Comparison of ENCODE assay signal across 17 cellular contexts in genomic region chr17:17105976-17106375, GRCh38.
DNase-seq lines count a peak whose midpoint lies in the region; ATAC-seq and TF ChIP-seq lines count a peak whose summit lies in the region.
"Had no signal": no experiment of that assay in that cellular context is flagged by ENCODE, and none has a peak within 500 bp of the region (broad histone marks: within the 10 kb centered on the region; RNA-seq: fewer than 3 reads in every experiment).

No MANE protein-coding gene starts in this region.

- H3K9me3 ChIP-seq in heart right ventricle (no peaks in the 10 kb centered on the region), fibroblast of lung (ENCODE audit: control insufficient read depth, insufficient read depth, low read depth, low read length) (no peaks in the 10 kb centered on the region), osteoblast (ENCODE audit: low read depth, low read length) (no peaks in the 10 kb centered on the region), vagina (no peaks in the 10 kb centered on the region)
- H3K9me3 ChIP-seq: A549 had no signal

- peaks cover 74% of the 10 kb centered on the region for H3K79me2 ChIP-seq in fibroblast of lung (ENCODE audit: control insufficient read depth, insufficient read depth, low read length)
- H3K79me2 ChIP-seq in osteoblast (ENCODE audit: insufficient read depth, low read length), result peaks cover 96% of the 10 kb centered on the region

- no peak overlapping the region for H3K4me3 Mint-ChIP-seq in activated CD8-positive, alpha-beta memory T cell treated with anti-CD3 and anti-CD28 coated beads, Interleukin-2, amount 10 ng/mL, durations not matched to agents 7 days and 5 days
- H3K4me3 Mint-ChIP-seq: activated naive CD8-positive, alpha-beta T cell treated with anti-CD3 and anti-CD28 coated beads for 36 hours had no signal

- no peak overlapping the region for H3K9ac ChIP-seq in fibroblast of lung (ENCODE audit: insufficient read depth, low read length)

- H3K4me2 ChIP-seq in fibroblast of lung (ENCODE audit: extremely low read depth, insufficient read depth, low read length), result no peak overlapping the region
- H3K4me2 ChIP-seq in osteoblast (ENCODE audit: insufficient read depth, low read length), result no peak overlapping the region
- H3K4me2 ChIP-seq: A549 had no signal

- DNase-seq in heart right ventricle (no peak), left ventricle myocardium superior (no peak), fibroblast of lung (ENCODE audit: low read depth in 2 of 2) (no peak), osteoblast (ENCODE audit: insufficient read length, low spot score, missing footprints) (no peak), vagina (ENCODE audit: extremely low spot score in 2 of 2) (no peak), kidney tubule cell (ENCODE audit: low spot score) (no peak)
- DNase-seq in activated CD8-positive, alpha-beta memory T cell treated with anti-CD3 and anti-CD28 coated beads, Interleukin-2, amount 10 ng/mL, durations not matched to agents 7 days and 5 days, result no peak
- DNase-seq: activated CD4-positive, alpha-beta T cell treated with anti-CD3 and anti-CD28 coated beads, Interleukin-2, amount 50 U/mL, for 48 hours; activated naive CD8-positive, alpha-beta T cell treated with anti-CD3 and anti-CD28 coated beads for 36 hours; activated T-cell treated with anti-CD3 and anti-CD28 coated beads, Interleukin-2, amount 50 U/mL, for 48 hours; foreskin melanocyte; NCI-H2107; stimulated activated CD4-positive, alpha-beta T cell treated with anti-CD3 and anti-CD28 coated beads, Interleukin-4, amount 100 ng/mL, for 24 hours; stimulated activated CD8-positive, alpha-beta memory T cell treated with anti-CD3 and anti-CD28 coated beads, Interleukin-4, amount 100 ng/mL, for 48 hours had no signal

- H3K27ac Mint-ChIP-seq in activated CD8-positive, alpha-beta memory T cell treated with anti-CD3 and anti-CD28 coated beads, Interleukin-2, amount 10 ng/mL, durations not matched to agents 7 days and 5 days, result no peak overlapping the region
- H3K27ac Mint-ChIP-seq: activated naive CD8-positive, alpha-beta T cell treated with anti-CD3 and anti-CD28 coated beads for 36 hours had no signal

- CTCF ChIA-PET in activated CD8-positive, alpha-beta memory T cell treated with anti-CD3 and anti-CD28 coated beads, Interleukin-2, amount 10 ng/mL, durations not matched to agents 7 days and 5 days (lab: Charles Lee), result no interaction called here

- TF ChIP-seq CTCF in heart right ventricle (IDR thresholded peaks at IDR 0.05) (no peak), fibroblast of lung (conservative IDR thresholded peaks at IDR 0.05 in 1 of 2, IDR thresholded peaks at IDR 0.05 in 1 of 2; ENCODE audit: low read depth in 1 of 2, low read length in 2 of 2) (no peak), osteoblast (IDR thresholded peaks at IDR 0.05; ENCODE audit: extremely low read depth, low read depth, low read length) (no peak), vagina (IDR thresholded peaks at IDR 0.05) (no peak)

- H3K27me3 ChIP-seq in heart right ventricle (no peaks in the 10 kb centered on the region), fibroblast of lung (ENCODE audit: control insufficient read depth, insufficient read depth, low read length) (no peaks in the 10 kb centered on the region), osteoblast (ENCODE audit: insufficient read depth, low read length) (no peaks in the 10 kb centered on the region), vagina (no peaks in the 10 kb centered on the region)

- no peaks in the 10 kb centered on the region for H4K20me1 ChIP-seq in fibroblast of lung (ENCODE audit: control insufficient read depth, extremely low read depth, insufficient read depth, low read length)
- peaks cover 90% of the 10 kb centered on the region for H4K20me1 ChIP-seq in osteoblast (ENCODE audit: insufficient read depth, low read length)

- H3K27me3 Mint-ChIP-seq in activated CD8-positive, alpha-beta memory T cell treated with anti-CD3 and anti-CD28 coated beads, Interleukin-2, amount 10 ng/mL, durations not matched to agents 7 days and 5 days, result no peaks in the 10 kb centered on the region
- H3K27me3 Mint-ChIP-seq: activated naive CD8-positive, alpha-beta T cell treated with anti-CD3 and anti-CD28 coated beads for 36 hours had no signal

- 87 to 90% methylated on average over 7 of the region's 7 CpGs for WGBS in heart right ventricle, 2 donors

- ATAC-seq in heart right ventricle (no peak), left ventricle myocardium superior (no peak), GM18517 (IDR thresholded peaks at IDR 0.05; ENCODE audit: unreplicated experiment) (no peak)
- ATAC-seq in activated CD8-positive, alpha-beta memory T cell treated with anti-CD3 and anti-CD28 coated beads, Interleukin-2, amount 10 ng/mL, durations not matched to agents 7 days and 5 days, result no peak
- ATAC-seq: A549, K562 had no signal

- H3K9me3 Mint-ChIP-seq in activated CD8-positive, alpha-beta memory T cell treated with anti-CD3 and anti-CD28 coated beads, Interleukin-2, amount 10 ng/mL, durations not matched to agents 7 days and 5 days (ENCODE audit: low read depth), result no peaks in the 10 kb centered on the region
- H3K9me3 Mint-ChIP-seq: activated naive CD8-positive, alpha-beta T cell treated with anti-CD3 and anti-CD28 coated beads for 36 hours had no signal

- intact Hi-C loops in heart right ventricle (cut with DNase I) (loop anchor here in 2 of 10 donors (5.0 to 10.0 kb wide), 2 partner anchors 61 to 64 kb away; partner anchors contain the start of gene MPRIP (in 2 of the 2)), left ventricle myocardium superior (cut with micrococcal nuclease) (no loop called here), vagina (cut with DNase I) (loop anchor here (10.0 kb wide), 1 partner anchor 61 kb away; the partner anchor contains the start of gene MPRIP)

- peaks cover 31% of the 10 kb centered on the region for H3K4me1 Mint-ChIP-seq in activated CD8-positive, alpha-beta memory T cell treated with anti-CD3 and anti-CD28 coated beads, Interleukin-2, amount 10 ng/mL, durations not matched to agents 7 days and 5 days

- H3K27ac ChIP-seq in heart right ventricle, result peak overlapping the region; percentile 7 to 90 (median 73)
- H3K27ac ChIP-seq in fibroblast of lung (ENCODE audit: insufficient read depth, low read length), result peak overlapping the region; percentile 32
- peak overlapping the region; percentile 17 for H3K27ac ChIP-seq in osteoblast (ENCODE audit: low read depth, low read length)
- H3K27ac ChIP-seq in vagina, result peak overlapping the region; percentile 43

- H3K4me1 ChIP-seq in heart right ventricle (peaks cover 51 to 100% (median 93%) of the 10 kb centered on the region in 9 donors), fibroblast of lung (ENCODE audit: control insufficient read depth, extremely low read depth, insufficient read depth, low read length) (peaks cover 29% of the 10 kb centered on the region), osteoblast (ENCODE audit: insufficient read depth, low read length) (peaks cover 21% of the 10 kb centered on the region), vagina (peaks cover 72% of the 10 kb centered on the region)

- TF ChIP-seq POLR2A in vagina (IDR thresholded peaks at IDR 0.05), result no peak

- H3K4me3 ChIP-seq in heart right ventricle (no peak overlapping the region), fibroblast of lung (replicated peaks in 1 of 4; ENCODE audit: control extremely low read depth in 1 of 4, insufficient read depth in 1 of 4, low read depth in 3 of 4, low read length in 4 of 4) (no peak overlapping the region), osteoblast (ENCODE audit: insufficient read depth, low read length) (no peak overlapping the region), vagina (no peak overlapping the region)
- H3K4me3 ChIP-seq: A549, K562 had no signal

- H3K36me3 ChIP-seq in heart right ventricle (peaks cover 0 to 12% (median 0%) of the 10 kb centered on the region in 9 donors), fibroblast of lung (ENCODE audit: control insufficient read depth, insufficient read depth, low read length) (no peaks in the 10 kb centered on the region), osteoblast (ENCODE audit: insufficient read depth, low read length) (peaks cover 32% of the 10 kb centered on the region), vagina (no peaks in the 10 kb centered on the region)

- H2AFZ ChIP-seq in fibroblast of lung (ENCODE audit: low read length) (no peak overlapping the region), osteoblast (ENCODE audit: low read length) (no peak overlapping the region)

- H3K36me3 Mint-ChIP-seq in activated CD8-positive, alpha-beta memory T cell treated with anti-CD3 and anti-CD28 coated beads, Interleukin-2, amount 10 ng/mL, durations not matched to agents 7 days and 5 days, result no peaks in the 10 kb centered on the region
- H3K36me3 Mint-ChIP-seq: activated naive CD8-positive, alpha-beta T cell treated with anti-CD3 and anti-CD28 coated beads for 36 hours had no signal

Comparison
In these comparisons a context has a peak if more than half of its experiments do, and no peak if none do; other contexts are left out.
1. H3K27ac ChIP-seq: peak in every context shown above with its lines; median percentile 73 in heart right ventricle; 43 in vagina; 32 in fibroblast of lung; 17 in osteoblast.